ENCODE assay signal across 12 cellular contexts in the genomic region with DNA sequence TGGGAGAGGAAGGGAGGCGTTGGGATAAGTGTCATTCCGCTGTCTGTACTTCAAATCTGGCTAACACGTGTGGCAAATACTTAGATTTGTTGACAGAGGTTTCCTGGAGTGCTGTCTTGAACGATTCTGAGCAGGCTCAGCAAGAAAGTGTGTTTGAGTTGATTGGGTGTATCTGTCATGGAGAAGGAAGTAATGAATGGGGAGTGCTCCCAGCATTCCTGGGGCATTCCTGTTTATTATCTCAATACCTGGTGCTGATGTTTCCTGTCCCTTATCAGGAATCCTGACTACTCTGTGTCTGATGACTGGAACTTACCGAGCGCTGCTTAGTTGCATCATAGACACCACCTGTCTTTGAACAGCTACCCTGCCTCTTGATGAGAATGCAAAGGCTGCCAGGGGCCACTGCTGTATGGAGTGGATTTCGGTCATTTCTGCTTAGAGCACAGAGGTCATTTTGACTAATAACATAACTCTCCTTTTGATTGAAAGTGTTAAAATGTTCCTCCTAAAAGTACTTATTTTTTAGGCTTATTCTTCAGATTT. TPM values are rescaled to one million over a fixed set of nuclear protein-coding genes. Genes with fewer than 3 reads are reported as not detected.
A peak's percentile ranks its signal among the peaks of the same experiment; 100 is the strongest.
DNase-seq lines count a peak whose midpoint lies in the region; ATAC-seq and TF ChIP-seq lines count a peak whose summit lies in the region.
"Had no signal": no experiment of that assay in that cellular context is flagged by ENCODE, and none has a peak within 500 bp of the region (broad histone marks: within the 10 kb centered on the region; RNA-seq: fewer than 3 reads in every experiment).

No MANE protein-coding gene starts in this region.

- no peak overlapping the region for H3K9ac ChIP-seq in colonic mucosa (ENCODE audit: low read depth in 2 of 2, low read length in 2 of 2)

- peaks cover 47% of the 10 kb centered on the region for H3K36me3 Mint-ChIP-seq in activated T-cell treated with anti-CD3 and anti-CD28 coated beads, Interleukin-2, amount 50 U/mL, for 24 hours (ENCODE audit: low read depth)
- H3K36me3 Mint-ChIP-seq in CD4-positive, alpha-beta T cell (ENCODE audit: low read depth), result peaks cover 37% of the 10 kb centered on the region

- H3K27me3 ChIP-seq in colonic mucosa (no peaks in the 10 kb centered on the region), lung (ENCODE audit: control insufficient read depth, insufficient read depth) (no peaks in the 10 kb centered on the region), BE2C (no peaks in the 10 kb centered on the region)
- H3K27me3 ChIP-seq in CD4-positive, alpha-beta T cell (ENCODE audit: control insufficient read depth, insufficient read depth, low read length), result no peaks in the 10 kb centered on the region

- H3K27ac Mint-ChIP-seq in activated T-cell treated with anti-CD3 and anti-CD28 coated beads, Interleukin-2, amount 50 U/mL, for 24 hours, result peak overlapping the region; percentile 2
- H3K27ac Mint-ChIP-seq in CD4-positive, alpha-beta T cell, result no peak overlapping the region

- intact Hi-C loops in colonic mucosa (cut with DNase I), result no loop called here
- intact Hi-C loops in CD4-positive, alpha-beta T cell (cut with DNase I, micrococcal nuclease), result no loop called here

- no peaks in the 10 kb centered on the region for H3K27me3 Mint-ChIP-seq in activated T-cell treated with anti-CD3 and anti-CD28 coated beads, Interleukin-2, amount 50 U/mL, for 24 hours
- no peaks in the 10 kb centered on the region for H3K27me3 Mint-ChIP-seq in CD4-positive, alpha-beta T cell
- H3K27me3 Mint-ChIP-seq: CD4-positive, CD25-positive, alpha-beta regulatory T cell had no signal

- TF ChIP-seq CTCF in colonic mucosa (IDR thresholded peaks at IDR 0.05) (no peak), lung (IDR thresholded peaks at IDR 0.05; ENCODE audit: control extremely low read depth, extremely low read depth) (no peak), BE2C (IDR thresholded peaks at IDR 0.05; ENCODE audit: low read depth, low read length) (no peak)
- no peak for TF ChIP-seq CTCF in CD4-positive, alpha-beta T cell (IDR thresholded peaks at IDR 0.05)

- H3K36me3 ChIP-seq in colonic mucosa (no peaks in the 10 kb centered on the region), lung (ENCODE audit: control insufficient read depth in 2 of 2, insufficient read depth in 2 of 2, low read length in 2 of 2) (no peaks in the 10 kb centered on the region), BE2C (no peaks in the 10 kb centered on the region)

- H3K27ac ChIP-seq in colonic mucosa (no peak overlapping the region), lung (ENCODE audit: low read depth in 1 of 2, low read length in 1 of 2) (peak overlapping the region in 1 of 2 donors; percentile 53)
- H3K27ac ChIP-seq in CD4-positive, alpha-beta T cell (ENCODE audit: low read depth, low read length), result no peak overlapping the region

- WGBS in lung, 2 donors, result 37 to 65% methylated on average over 7 of the region's 7 CpGs

- H3K4me1 Mint-ChIP-seq in activated T-cell treated with anti-CD3 and anti-CD28 coated beads, Interleukin-2, amount 50 U/mL, for 24 hours (ENCODE audit: low read depth), result peaks cover 27% of the 10 kb centered on the region
- no peaks in the 10 kb centered on the region for H3K4me1 Mint-ChIP-seq in CD4-positive, alpha-beta T cell (ENCODE audit: low read depth)

- no peak for DNase-seq in activated T-cell treated with anti-CD3 and anti-CD28 coated beads, Interleukin-2, amount 50 U/mL, for 24 hours
- no peak for DNase-seq in activated T-cell treated with anti-CD3 and anti-CD28 coated beads, Interleukin-2, amount 50 U/mL, for 1 hour
- DNase-seq in colonic mucosa (peak; percentile 45), lung (ENCODE audit: low spot score) (peak; percentile 32), BE2C (no peak), NCI-H2107 (lab: John Stamatoyannopoulos, UW) (no peak)
- no peak for DNase-seq in CD4-positive, alpha-beta T cell
- DNase-seq: AML-193; CD4-positive, CD25-positive, alpha-beta regulatory T cell; H7; NCI-H1105 treated with DMSO at 0.1 percent for 48 hours; NCI-H526 had no signal

- POLR2A ChIA-PET in CD4-positive, alpha-beta T cell (lab: Charles Lee), result no interaction called here

- H3K9me3 ChIP-seq in colonic mucosa (no peaks in the 10 kb centered on the region), lung (ENCODE audit: control insufficient read depth in 2 of 2, insufficient read depth in 1 of 2, low read length in 1 of 2) (no peaks in the 10 kb centered on the region), BE2C (no peaks in the 10 kb centered on the region)
- no peaks in the 10 kb centered on the region for H3K9me3 ChIP-seq in CD4-positive, alpha-beta T cell (ENCODE audit: control insufficient read depth, low read length)

- H3K4me3 Mint-ChIP-seq in activated T-cell treated with anti-CD3 and anti-CD28 coated beads, Interleukin-2, amount 50 U/mL, for 24 hours, result no peak overlapping the region
- no peak overlapping the region for H3K4me3 Mint-ChIP-seq in CD4-positive, alpha-beta T cell
- H3K4me3 Mint-ChIP-seq: CD4-positive, CD25-positive, alpha-beta regulatory T cell had no signal

- H3K4me1 ChIP-seq in colonic mucosa (no peaks in the 10 kb centered on the region), lung (ENCODE audit: control insufficient read depth in 2 of 2, insufficient read depth in 2 of 2, low read length in 2 of 2) (peaks cover 0 to 2% of the 10 kb centered on the region in 2 donors), BE2C (no peaks in the 10 kb centered on the region; the same call in 1 of the 2 replicates)

- CTCF ChIA-PET in CD4-positive, alpha-beta T cell (lab: Charles Lee), result no interaction called here

- H3K9me3 Mint-ChIP-seq in activated T-cell treated with anti-CD3 and anti-CD28 coated beads, Interleukin-2, amount 50 U/mL, for 24 hours, result no peaks in the 10 kb centered on the region
- no peaks in the 10 kb centered on the region for H3K9me3 Mint-ChIP-seq in CD4-positive, alpha-beta T cell
- H3K9me3 Mint-ChIP-seq: CD4-positive, CD25-positive, alpha-beta regulatory T cell had no signal

- no peak overlapping the region for H3K4me3 ChIP-seq in colonic mucosa
- H3K4me3 ChIP-seq in lung, result no peak overlapping the region
- H3K4me3 ChIP-seq in BE2C (ENCODE audit: low read depth, low read length), result no peak overlapping the region

- ATAC-seq in lung (ENCODE audit: insufficient read depth, low FRiP score), result peak; percentile 81
- no peak for ATAC-seq in CD4-positive, alpha-beta T cell (ENCODE audit: poor library complexity)

RNA-seq across cellular contexts. Expression of a gene that starts 40.9 kb away (rescaled TPM):
- total RNA-seq in colonic mucosa, result 100 to 1,000 TPM; 108 to 122 TPM
- 100 to 1,000 TPM in 1 of 2 donors, 10 to 100 TPM in 1; 74.2 to 114 TPM for total RNA-seq in lung
- 10 to 100 TPM; 46.0 to 52.0 TPM for polyA plus RNA-seq in lung
- 71.6 TPM for polyA plus RNA-seq in BE2C (2012; ENCODE audit: insufficient read depth, insufficient read length, low read depth)
- total RNA-seq in CD4-positive, alpha-beta T cell, result 10 to 100 TPM; 64.7 to 67.4 TPM

Comparison
In these comparisons a context has a peak if more than half of its experiments do, and no peak if none do; other contexts are left out.
1. DNase-seq: peak in colonic mucosa (single experiment) and lung (single experiment); none in activated T-cell treated with anti-CD3 and anti-CD28 coated beads, Interleukin-2, amount 50 U/mL, for 24 hours (single experiment), activated T-cell treated with anti-CD3 and anti-CD28 coated beads, Interleukin-2, amount 50 U/mL, for 1 hour (single experiment), BE2C (single experiment), CD4-positive, alpha-beta T cell (0 of 10) and NCI-H2107 (single experiment).